ENCODE assay signal across 7 cellular contexts in genomic region chr1:26788836-26789611, GRCh38. TPM values are rescaled to one million over a fixed set of nuclear protein-coding genes. Genes with fewer than 3 reads are reported as not detected.
A peak's percentile ranks its signal among the peaks of the same experiment; 100 is the strongest.
DNase-seq lines count a peak whose midpoint lies in the region; ATAC-seq, FAIRE-seq and TF ChIP-seq lines count a peak whose summit lies in the region.

No MANE protein-coding gene starts in this region.

- peak; percentile 4 for ATAC-seq in activated naive CD8-positive, alpha-beta T cell treated with anti-CD3 and anti-CD28 coated beads, Interleukin-2, amount 50 U/mL, for 24 hours

- H3K79me2 ChIP-seq in SU-DHL-6 (ENCODE audit: insufficient read depth, low read length) (no peaks in the 10 kb centered on the region; the same call in 1 of the 2 replicates), parathyroid adenoma (no peaks in the 10 kb centered on the region)

- peak overlapping the region; percentile 85 for H3K4me3 ChIP-seq in SU-DHL-6 (ENCODE audit: insufficient read depth, low read length, poor library complexity, severe bottlenecking)
- peak overlapping the region; percentile 62 for H3K4me3 ChIP-seq in cardiac muscle cell
- H3K4me3 ChIP-seq in parathyroid adenoma (ENCODE audit: low read depth, low read length): peak overlapping the region; percentile 82
- peak overlapping the region; percentile 60 to 74 for H3K4me3 ChIP-seq in tibial artery

- peaks cover 54% of the 10 kb centered on the region for H3F3A ChIP-seq in SU-DHL-6 (ENCODE audit: insufficient read depth)

- peak overlapping the region; percentile 97 for H3K9ac ChIP-seq in SU-DHL-6 (ENCODE audit: low read length)
- no peak overlapping the region for H3K9ac ChIP-seq in parathyroid adenoma

- peaks cover 18% of the 10 kb centered on the region for H3K36me3 Mint-ChIP-seq in activated naive CD8-positive, alpha-beta T cell treated with anti-CD3 and anti-CD28 coated beads, Interleukin-2, amount 50 U/mL, for 24 hours (ENCODE audit: low read depth)

- DNase-seq in GM18507 (ENCODE audit: extremely low spot score, insufficient read length, low read depth): peak; percentile 67
- DNase-seq in NCI-H1092 treated with DMSO at 0.1 percent for 48 hours (lab: John Stamatoyannopoulos, UW): peak; percentile 87
- peak; percentile 88 for DNase-seq in activated naive CD8-positive, alpha-beta T cell treated with anti-CD3 and anti-CD28 coated beads, Interleukin-2, amount 50 U/mL, for 24 hours
- DNase-seq in cardiac muscle cell (ENCODE audit: low read depth in 1 of 2, low spot score in 1 of 2): peak; percentile 85 to 90
- DNase-seq in tibial artery: peak; percentile 86 to 93

- no peaks in the 10 kb centered on the region for H4K20me1 ChIP-seq in SU-DHL-6 (ENCODE audit: low read depth, low read length)

- FAIRE-seq in GM18507 (lab: Jason Lieb, UNC): peak; percentile 93

- H3K27ac Mint-ChIP-seq in activated naive CD8-positive, alpha-beta T cell treated with anti-CD3 and anti-CD28 coated beads, Interleukin-2, amount 50 U/mL, for 24 hours: peak overlapping the region; percentile 94

- no peaks in the 10 kb centered on the region for H3K9me3 ChIP-seq in SU-DHL-6 (ENCODE audit: insufficient read depth, low read length)
- no peaks in the 10 kb centered on the region for H3K9me3 ChIP-seq in cardiac muscle cell (ENCODE audit: low read depth)
- no peaks in the 10 kb centered on the region for H3K9me3 ChIP-seq in parathyroid adenoma (ENCODE audit: control insufficient read depth, low read length)
- H3K9me3 ChIP-seq in tibial artery: no peaks in the 10 kb centered on the region

- peak overlapping the region; percentile 68 for H2AFZ ChIP-seq in SU-DHL-6 (ENCODE audit: low read depth, low read length, severe bottlenecking)
- H2AFZ ChIP-seq in parathyroid adenoma: peak overlapping the region; percentile 78

- intact Hi-C loops in tibial artery (cut with DNase I; ENCODE audit: low total_unique reads): loop anchor here (1.0 to 2.0 kb wide), 3 partner anchors 92 to 288 kb away; partner anchors contain the start of gene ARID1A

- H3K27ac ChIP-seq in SU-DHL-6 (ENCODE audit: low read depth, low read length) (peak overlapping the region; percentile 98), cardiac muscle cell (peak overlapping the region; percentile 98), parathyroid adenoma (peak overlapping the region; percentile 98), tibial artery (peak overlapping the region; percentile 98 to 100)

- H3K9me2 ChIP-seq in SU-DHL-6 (replicated peaks; ENCODE audit: insufficient read depth, low read length): no peaks in the 10 kb centered on the region

- peaks cover 75% of the 10 kb centered on the region for H3K4me1 Mint-ChIP-seq in activated naive CD8-positive, alpha-beta T cell treated with anti-CD3 and anti-CD28 coated beads, Interleukin-2, amount 50 U/mL, for 24 hours

- TF ChIP-seq CTCF in SU-DHL-6 (IDR thresholded peaks at IDR 0.05; ENCODE audit: insufficient read depth, low read length, poor library complexity, severe bottlenecking): peak; percentile 88
- TF ChIP-seq CTCF in cardiac muscle cell (IDR thresholded peaks at IDR 0.05; ENCODE audit: low read depth, low read length): peak; percentile 95
- peak; percentile 81 for TF ChIP-seq CTCF in parathyroid adenoma (IDR thresholded peaks at IDR 0.05)
- TF ChIP-seq CTCF in tibial artery (IDR thresholded peaks at IDR 0.05): peak; percentile 96 to 98

- H3K4me3 Mint-ChIP-seq in activated naive CD8-positive, alpha-beta T cell treated with anti-CD3 and anti-CD28 coated beads, Interleukin-2, amount 50 U/mL, for 24 hours: peak overlapping the region; percentile 85

- H3K36me3 ChIP-seq in SU-DHL-6 (ENCODE audit: low read length) (no peaks in the 10 kb centered on the region), cardiac muscle cell (no peaks in the 10 kb centered on the region), parathyroid adenoma (ENCODE audit: control insufficient read depth, insufficient read depth, low read length) (no peaks in the 10 kb centered on the region), tibial artery (peaks cover under 1 to 12% (median 1%) of the 10 kb centered on the region in 3 donors)

- no peaks in the 10 kb centered on the region for H3K9me3 Mint-ChIP-seq in activated naive CD8-positive, alpha-beta T cell treated with anti-CD3 and anti-CD28 coated beads, Interleukin-2, amount 50 U/mL, for 24 hours

- peaks cover 1% of the 10 kb centered on the region for H3K27me3 Mint-ChIP-seq in activated naive CD8-positive, alpha-beta T cell treated with anti-CD3 and anti-CD28 coated beads, Interleukin-2, amount 50 U/mL, for 24 hours

- H3K27me3 ChIP-seq in SU-DHL-6 (ENCODE audit: low read length) (no peaks in the 10 kb centered on the region), cardiac muscle cell (no peaks in the 10 kb centered on the region), parathyroid adenoma (ENCODE audit: control insufficient read depth, insufficient read depth, low read length) (no peaks in the 10 kb centered on the region), tibial artery (no peaks in the 10 kb centered on the region)

- H3K4me1 ChIP-seq in cardiac muscle cell (ENCODE audit: low read depth) (peaks cover 24% of the 10 kb centered on the region), parathyroid adenoma (peaks cover 16% of the 10 kb centered on the region), tibial artery (peaks cover 5 to 46% (median 30%) of the 10 kb centered on the region in 4 donors)

- peak overlapping the region; percentile 89 for H3K4me2 ChIP-seq in SU-DHL-6 (ENCODE audit: low read depth, low read length, poor library complexity, severe bottlenecking)
- peak overlapping the region; percentile 79 for H3K4me2 ChIP-seq in parathyroid adenoma (ENCODE audit: low read length)

RNA-seq across cellular contexts. Expression of gene PIGV, which starts 1.3 kb away (rescaled TPM):
- 8.5 and 13.7 TPM in 2 replicates for total RNA-seq in cardiac muscle cell
- polyA plus RNA-seq in cardiac muscle cell: 11.7 and 12.4 TPM in 2 replicates

RNA-seq across cellular contexts. Expression of gene ZDHHC18, which starts 37.5 kb away (rescaled TPM):
- total RNA-seq in cardiac muscle cell: 16.2 and 16.6 TPM in 2 replicates
- 16.1 and 16.6 TPM in 2 replicates for polyA plus RNA-seq in cardiac muscle cell

Comparison
In these comparisons a context has a peak if more than half of its experiments do, and no peak if none do; other contexts are left out.
1. Peak in every context shown above with its lines: DNase-seq, ATAC-seq, H3K4me3 ChIP-seq and H3K27ac ChIP-seq.